ENCODE assay signal across 21 cellular contexts in genomic region chr21:15241997-15242767, GRCh38.
DNase-seq lines count a peak whose midpoint lies in the region; ATAC-seq and TF ChIP-seq lines count a peak whose summit lies in the region.
"Had no signal": no experiment of that assay in that cellular context is flagged by ENCODE, and none has a peak within 500 bp of the region (broad histone marks: within the 10 kb centered on the region; RNA-seq: fewer than 3 reads in every experiment).

No MANE protein-coding gene starts in this region.

- TF ChIP-seq POLR2A in erythroblast (IDR thresholded peaks at IDR 0.05; ENCODE audit: low read length): no peak

- H3K27ac ChIP-seq in 22Rv1: no peak overlapping the region
- H3K27ac ChIP-seq: prostate gland, upper lobe of left lung had no signal

- peak; percentile 71 for ATAC-seq in left lobe of liver
- ATAC-seq: activated naive CD4-positive, alpha-beta T cell treated with anti-CD3 and anti-CD28 coated beads, Interleukin-2, amount 50 U/mL, for 72 hours; CD8-positive, alpha-beta T cell; naive thymus-derived CD4-positive, alpha-beta T cell had no signal

- DNase-seq in LHCN-M2 (ENCODE audit: low read depth) (peak; percentile 40), dermis blood vessel endothelial cell (peak; percentile 1), left lobe of liver (ENCODE audit: low spot score) (no peak), NCI-H2029 (lab: John Stamatoyannopoulos, UW) (no peak), endothelial cell (ENCODE audit: low spot score) (no peak), SKM-1 treated with dmso at 0.1 percent for 144 hours (lab: John Stamatoyannopoulos, UW; ENCODE audit: unreplicated experiment) (no peak), erythroblast (lab: John Stamatoyannopoulos, UW) (no peak)
- DNase-seq: activated CD4-positive, alpha-beta T cell treated with anti-CD3 and anti-CD28 coated beads, Interleukin-2, amount 10 ng/mL, durations not matched to agents 7 days and 5 days; activated T-cell treated with anti-CD3 and anti-CD28 coated beads for 4 hours; CD8-positive, alpha-beta T cell; EL; hippocampal formation; naive thymus-derived CD4-positive, alpha-beta T cell; NCI-H187; NCI-H510A treated with DMSO at 0.1 percent for 48 hours; SK-N-SH; stimulated activated naive CD4-positive, alpha-beta T cell treated with Interleukin-2 at 50 U/mL for 16 hours; upper lobe of left lung had no signal

- no peak overlapping the region for H3K27ac Mint-ChIP-seq in endothelial cell (ENCODE audit: unreplicated experiment)
- H3K27ac Mint-ChIP-seq: activated CD4-positive, alpha-beta T cell treated with anti-CD3 and anti-CD28 coated beads, Interleukin-2, amount 10 ng/mL, durations not matched to agents 7 days and 5 days; activated naive CD4-positive, alpha-beta T cell treated with anti-CD3 and anti-CD28 coated beads, Interleukin-2, amount 50 U/mL, for 72 hours; CD8-positive, alpha-beta T cell; naive thymus-derived CD4-positive, alpha-beta T cell had no signal

- TF ChIP-seq CTCF in 22Rv1 (IDR thresholded peaks at IDR 0.05) (peak; percentile 22), endothelial cell (IDR thresholded peaks at IDR 0.05; ENCODE audit: unreplicated experiment) (no peak)

- H3K36me3 Mint-ChIP-seq in endothelial cell (ENCODE audit: low read depth, unreplicated experiment): no peaks in the 10 kb centered on the region
- H3K36me3 Mint-ChIP-seq: activated naive CD4-positive, alpha-beta T cell treated with anti-CD3 and anti-CD28 coated beads, Interleukin-2, amount 50 U/mL, for 72 hours; CD8-positive, alpha-beta T cell; naive thymus-derived CD4-positive, alpha-beta T cell had no signal

- H3K4me1 Mint-ChIP-seq in endothelial cell (ENCODE audit: unreplicated experiment): peaks cover 14% of the 10 kb centered on the region
- H3K4me1 Mint-ChIP-seq: activated CD4-positive, alpha-beta T cell treated with anti-CD3 and anti-CD28 coated beads, Interleukin-2, amount 10 ng/mL, durations not matched to agents 7 days and 5 days; naive thymus-derived CD4-positive, alpha-beta T cell had no signal

- no peak overlapping the region for H3K4me3 Mint-ChIP-seq in endothelial cell (ENCODE audit: unreplicated experiment)
- H3K4me3 Mint-ChIP-seq: activated CD4-positive, alpha-beta T cell treated with anti-CD3 and anti-CD28 coated beads, Interleukin-2, amount 10 ng/mL, durations not matched to agents 7 days and 5 days; CD8-positive, alpha-beta T cell; naive thymus-derived CD4-positive, alpha-beta T cell had no signal

- no peaks in the 10 kb centered on the region for H3K27me3 Mint-ChIP-seq in endothelial cell (ENCODE audit: unreplicated experiment)
- H3K27me3 Mint-ChIP-seq: activated CD4-positive, alpha-beta T cell treated with anti-CD3 and anti-CD28 coated beads, Interleukin-2, amount 10 ng/mL, durations not matched to agents 7 days and 5 days; naive thymus-derived CD4-positive, alpha-beta T cell had no signal

- H3K9me3 Mint-ChIP-seq in endothelial cell (ENCODE audit: unreplicated experiment): no peaks in the 10 kb centered on the region
- H3K9me3 Mint-ChIP-seq: activated CD4-positive, alpha-beta T cell treated with anti-CD3 and anti-CD28 coated beads, Interleukin-2, amount 10 ng/mL, durations not matched to agents 7 days and 5 days; activated naive CD4-positive, alpha-beta T cell treated with anti-CD3 and anti-CD28 coated beads, Interleukin-2, amount 50 U/mL, for 72 hours; CD8-positive, alpha-beta T cell; naive thymus-derived CD4-positive, alpha-beta T cell had no signal

Comparison
In these comparisons a context has a peak if more than half of its experiments do, and no peak if none do; other contexts are left out.
1. DNase-seq: peak in LHCN-M2 (single experiment) and dermis blood vessel endothelial cell (single experiment); none in left lobe of liver (single experiment), NCI-H2029 (single experiment), endothelial cell (single experiment), SKM-1 treated with dmso at 0.1 percent for 144 hours (single experiment) and erythroblast (0 of 2).